ENCODE assay signal across 23 cellular contexts in the genomic region with DNA sequence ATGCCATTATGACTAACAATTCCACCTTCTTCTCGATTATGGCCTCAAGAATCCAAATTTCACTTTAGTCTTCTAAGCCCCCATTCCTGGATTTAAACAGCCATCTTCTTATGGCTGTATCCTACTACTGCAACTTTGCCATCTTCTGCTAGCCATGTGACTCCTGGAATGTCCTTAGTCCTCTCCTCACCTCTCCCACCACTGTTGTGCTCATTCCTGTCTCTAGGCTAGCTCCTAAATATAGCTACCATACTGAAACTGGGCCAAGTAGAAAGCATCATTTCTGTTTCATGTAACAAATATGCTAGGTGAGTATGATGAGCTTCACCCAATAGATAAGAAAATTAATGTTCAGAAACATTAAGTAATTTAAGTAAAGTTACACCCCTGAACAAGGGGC.
DNase-seq lines count a peak whose midpoint lies in the region; ATAC-seq and TF ChIP-seq lines count a peak whose summit lies in the region.
"Had no signal": no experiment of that assay in that cellular context is flagged by ENCODE, and none has a peak within 500 bp of the region (broad histone marks: within the 10 kb centered on the region; RNA-seq: fewer than 3 reads in every experiment).

No MANE protein-coding gene starts in this region.

- H3K27me3 ChIP-seq in heart left ventricle (no peaks in the 10 kb centered on the region), psoas muscle (ENCODE audit: insufficient read depth in 3 of 3, low read length in 2 of 3) (no peaks in the 10 kb centered on the region)
- H3K27me3 ChIP-seq: BE2C; BLaER1 treated with 17β-estradiol and CSF1 and Interleukin-3, amounts not matched to agents 10 nM and 100 nM had no signal

- 67 to 79% (median 72%) methylated on average over 1 of the region's 1 CpG for WGBS in heart left ventricle, 4 donors
- WGBS in psoas muscle, 3 donors, result 76 to 86% (median 80%) methylated on average over 1 of the region's 1 CpG

- TF ChIP-seq POLR2A in heart left ventricle (IDR thresholded peaks at IDR 0.05), result no peak

- ATAC-seq in Right ventricle myocardium inferior (peak; percentile 73), heart left ventricle (peak in 3 of 4 donors; percentile 73 to 81 (median 75)), left ventricle myocardium superior (peak; percentile 81), psoas muscle (peak; percentile 66 to 92 (median 85))
- ATAC-seq: A549, GM12878, GM23338, HCT116 had no signal

- H3K4me3 ChIP-seq in heart left ventricle (no peak overlapping the region), psoas muscle (no peak overlapping the region)
- H3K4me3 ChIP-seq: A549; BLaER1 treated with 17β-estradiol and CSF1 and Interleukin-3, amounts not matched to agents 10 nM and 100 nM; GM12878; GM23338 had no signal

- peaks cover 0 to 11% (median 0%) of the 10 kb centered on the region in 12 donors for H3K4me1 ChIP-seq in heart left ventricle
- peaks cover 5% of the 10 kb centered on the region for H3K4me1 ChIP-seq in psoas muscle
- H3K4me1 ChIP-seq: A549; BE2C; BLaER1 treated with 17β-estradiol and CSF1 and Interleukin-3, amounts not matched to agents 10 nM and 100 nM had no signal

- TF ChIP-seq CTCF in heart left ventricle (IDR thresholded peaks at IDR 0.05) (peak in 1 of 12 donors; percentile 29), psoas muscle (IDR thresholded peaks at IDR 0.05) (no peak)

- DNase-seq in Right ventricle myocardium inferior (ENCODE audit: missing footprints) (no peak), cardiac septum (ENCODE audit: low spot score) (no peak), heart left ventricle (no peak), left ventricle myocardium superior (no peak), psoas muscle (no peak), cerebellar cortex (ENCODE audit: low spot score) (no peak)
- no peak for DNase-seq in stimulated activated CD4-positive, alpha-beta T cell treated with anti-CD3 and anti-CD28 coated beads, Interleukin-4, amount 100 ng/mL, for 24 hours
- DNase-seq: 8988T; ACHN; AML-193; BE2C; CD4-positive, alpha-beta T cell; CD8-positive, alpha-beta memory T cell; DMS 273 treated with DMSO at 0.1 percent for 48 hours; DMS79; EL; GDM1; H9 had no signal

- no peaks in the 10 kb centered on the region for H3K9me3 ChIP-seq in heart left ventricle
- H3K9me3 ChIP-seq in psoas muscle, result no peaks in the 10 kb centered on the region
- H3K9me3 ChIP-seq: A549; BE2C; BLaER1 treated with 17β-estradiol and CSF1 and Interleukin-3, amounts not matched to agents 10 nM and 100 nM had no signal

- intact Hi-C loops in Right ventricle myocardium inferior (cut with DNase I) (no loop called here), cardiac septum (cut with DNase I) (no loop called here), heart left ventricle (cut with DNase I) (no loop called here), left ventricle myocardium superior (cut with micrococcal nuclease) (no loop called here), psoas muscle (cut with DNase I) (no loop called here)

- no peak overlapping the region for H3K27ac ChIP-seq in heart left ventricle
- no peak overlapping the region for H3K27ac ChIP-seq in psoas muscle
- H3K27ac ChIP-seq: A549; BLaER1 treated with 17β-estradiol and CSF1 and Interleukin-3, amounts not matched to agents 10 nM and 100 nM had no signal

- H3K36me3 ChIP-seq in heart left ventricle (no peaks in the 10 kb centered on the region), psoas muscle (ENCODE audit: insufficient read depth in 1 of 2, low read depth in 1 of 2) (peaks cover 0 to 19% of the 10 kb centered on the region in 2 donors)
- H3K36me3 ChIP-seq: BE2C; BLaER1 treated with 17β-estradiol and CSF1 and Interleukin-3, amounts not matched to agents 10 nM and 100 nM had no signal
